In genomic region chr5:141641634-141642278, GRCh38 we compare ENCODE assay signal across 8 cellular contexts. TPM values are rescaled to one million over a fixed set of nuclear protein-coding genes. Genes with fewer than 3 reads are reported as not detected.
A peak's percentile ranks its signal among the peaks of the same experiment; 100 is the strongest.
DNase-seq lines count a peak whose midpoint lies in the region; ATAC-seq and TF ChIP-seq lines count a peak whose summit lies in the region.

No MANE protein-coding gene starts in this region.

- TF ChIP-seq POLR2A in body of pancreas (IDR thresholded peaks at IDR 0.05), result no peak

- peaks cover 13% of the 10 kb centered on the region for H3K4me1 ChIP-seq in body of pancreas
- no peaks in the 10 kb centered on the region for H3K4me1 ChIP-seq in right cardiac atrium (ENCODE audit: control insufficient read depth, insufficient read depth, low read length)

- intact Hi-C loops in body of pancreas (cut with DNase I), result no loop called here
- intact Hi-C loops in right cardiac atrium (cut with DNase I), result no loop called here

- ATAC-seq in GM21526 (IDR thresholded peaks at IDR 0.05; ENCODE audit: low FRiP score, unreplicated experiment), result peak; percentile 32
- no peak for ATAC-seq in body of pancreas
- no peak for ATAC-seq in right cardiac atrium

- DNase-seq in GM10248 (ENCODE audit: extremely low spot score) (peak; percentile 54), Kasumi-1 (lab: John Stamatoyannopoulos, UW) (peak; percentile 35 to 37), choroid plexus epithelial cell (ENCODE audit: low read depth) (peak; percentile 85), body of pancreas (no peak), OCI-M2 (lab: John Stamatoyannopoulos, UW; ENCODE audit: unreplicated experiment) (no peak), right cardiac atrium (no peak), NCI-H345 (lab: John Stamatoyannopoulos, UW) (no peak)

- POLR2A ChIA-PET in GM10248 (lab: Yijun Ruan, JAX), result no interaction called here

- CTCF ChIA-PET in GM10248 (lab: Yijun Ruan, JAX), result interaction anchor here (1.7 to 26.1 kb wide), 7 partner anchors 9 to 327 kb away, joined by 6 to 442 read pairs (median 11); partner anchors contain the start of genes DIAPH1, FCHSD1 and RNF14

- 76 to 88% methylated on average over 2 of the region's 2 CpGs for WGBS in body of pancreas, 2 donors
- WGBS in right cardiac atrium, result 90% methylated on average over 2 of the region's 2 CpGs

- no peaks in the 10 kb centered on the region for H3K36me3 ChIP-seq in body of pancreas (replicated peaks in 1 of 2; ENCODE audit: insufficient read depth in 1 of 2, low read depth in 2 of 2)

- no peak overlapping the region for H3K4me3 ChIP-seq in choroid plexus epithelial cell (ENCODE audit: low read depth, low read length)
- H3K4me3 ChIP-seq in body of pancreas, result no peak overlapping the region
- no peak overlapping the region for H3K4me3 ChIP-seq in right cardiac atrium (ENCODE audit: low read length)

- no peak for TF ChIP-seq CTCF in GM10248 (IDR thresholded peaks at IDR 0.05; ENCODE audit: control extremely low read depth, extremely low read depth, low read depth, missing control alignments)
- peak; percentile 59 for TF ChIP-seq CTCF in choroid plexus epithelial cell (conservative IDR thresholded peaks at IDR 0.05; ENCODE audit: low read depth, low read length)
- no peak for TF ChIP-seq CTCF in body of pancreas (IDR thresholded peaks at IDR 0.05)

- H3K27ac ChIP-seq in body of pancreas (no peak overlapping the region), right cardiac atrium (ENCODE audit: low read length) (no peak overlapping the region)

- H3K27me3 ChIP-seq in body of pancreas (no peaks in the 10 kb centered on the region), right cardiac atrium (ENCODE audit: control insufficient read depth, insufficient read depth) (no peaks in the 10 kb centered on the region)

- H3K9me3 ChIP-seq in body of pancreas (no peaks in the 10 kb centered on the region), right cardiac atrium (ENCODE audit: control insufficient read depth, low read length) (no peaks in the 10 kb centered on the region)

RNA-seq across cellular contexts. Expression of gene RELL2, which starts 5.0 kb away (rescaled TPM):
- total RNA-seq in body of pancreas (1 to 10 TPM; 2.9 to 8.9 TPM), right cardiac atrium (1 to 10 TPM; 1.2 to 2.0 (median 1.3) TPM)
- 1.5 TPM for polyA plus RNA-seq in right cardiac atrium

RNA-seq across cellular contexts. Expression of gene HDAC3, which starts 5.1 kb away (rescaled TPM):
- total RNA-seq in body of pancreas (10 to 100 TPM; 42.8 to 63.8 TPM), right cardiac atrium (10 to 100 TPM; 25.4 to 35.0 (median 28.0) TPM)
- polyA plus RNA-seq in right cardiac atrium, result 28.8 TPM

RNA-seq across cellular contexts. Expression of gene FCHSD1, which starts 9.5 kb away (rescaled TPM):
- 10 to 100 TPM; 34.8 to 40.9 TPM for total RNA-seq in body of pancreas
- total RNA-seq in right cardiac atrium, result 1 to 10 TPM; 3.8 to 6.7 (median 5.1) TPM
- polyA plus RNA-seq in right cardiac atrium, result 4.3 TPM

RNA-seq across cellular contexts. Expression of gene DIAPH1, which starts 23.0 kb away (rescaled TPM):
- total RNA-seq in body of pancreas (10 to 100 TPM; 28.3 to 47.0 TPM), right cardiac atrium (10 to 100 TPM; 15.8 to 53.0 (median 19.2) TPM)
- polyA plus RNA-seq in right cardiac atrium, result 11.8 TPM

RNA-seq across cellular contexts. Expression of gene ARAP3, which starts 40.3 kb away (rescaled TPM):
- total RNA-seq in body of pancreas (1 to 10 TPM; 3.9 to 4.6 TPM), right cardiac atrium (10 to 100 TPM; 13.6 to 18.8 (median 17.4) TPM)
- 12.4 TPM for polyA plus RNA-seq in right cardiac atrium

Comparison
In these comparisons a context has a peak if more than half of its experiments do, and no peak if none do; other contexts are left out.
1. DNase-seq: peak in GM10248 (single experiment), Kasumi-1 (2 of 2) and choroid plexus epithelial cell (single experiment); none in body of pancreas (0 of 4), OCI-M2 (single experiment), right cardiac atrium (0 of 3) and NCI-H345 (single experiment).
2. RNA of gene FCHSD1, which starts 9.5 kb away (total RNA-seq): 34.8 to 40.9 TPM in body of pancreas; 3.8 to 6.7 TPM in right cardiac atrium; every median in the first group is over 4 times any median in the second.